In genomic region chr12:122067966-122068365, GRCh38 we compare ENCODE assay signal across 1 cellular context.
TF ChIP-seq lines count a peak whose summit lies in the region.

No MANE protein-coding gene starts in this region.

TF ChIP-seq in SK-N-SH treated with all-trans-retinoic acid at 6 μM for 48 hours, 23 proteins besides CTCF, POLR2A, EP300 and RAD21 (continued from another document):
- TF ChIP-seq TSHZ2 (CRISPR knock-in tag; IDR thresholded peaks at IDR 0.05) = no peak
- no peak for TF ChIP-seq CREB5 (CRISPR knock-in tag; IDR thresholded peaks at IDR 0.05; ENCODE audit: low read depth)
- TF ChIP-seq CSDC2 (CRISPR knock-in tag; IDR thresholded peaks at IDR 0.05) = no peak
